8 cellular contexts compared by ENCODE assay signal in the genomic region with DNA sequence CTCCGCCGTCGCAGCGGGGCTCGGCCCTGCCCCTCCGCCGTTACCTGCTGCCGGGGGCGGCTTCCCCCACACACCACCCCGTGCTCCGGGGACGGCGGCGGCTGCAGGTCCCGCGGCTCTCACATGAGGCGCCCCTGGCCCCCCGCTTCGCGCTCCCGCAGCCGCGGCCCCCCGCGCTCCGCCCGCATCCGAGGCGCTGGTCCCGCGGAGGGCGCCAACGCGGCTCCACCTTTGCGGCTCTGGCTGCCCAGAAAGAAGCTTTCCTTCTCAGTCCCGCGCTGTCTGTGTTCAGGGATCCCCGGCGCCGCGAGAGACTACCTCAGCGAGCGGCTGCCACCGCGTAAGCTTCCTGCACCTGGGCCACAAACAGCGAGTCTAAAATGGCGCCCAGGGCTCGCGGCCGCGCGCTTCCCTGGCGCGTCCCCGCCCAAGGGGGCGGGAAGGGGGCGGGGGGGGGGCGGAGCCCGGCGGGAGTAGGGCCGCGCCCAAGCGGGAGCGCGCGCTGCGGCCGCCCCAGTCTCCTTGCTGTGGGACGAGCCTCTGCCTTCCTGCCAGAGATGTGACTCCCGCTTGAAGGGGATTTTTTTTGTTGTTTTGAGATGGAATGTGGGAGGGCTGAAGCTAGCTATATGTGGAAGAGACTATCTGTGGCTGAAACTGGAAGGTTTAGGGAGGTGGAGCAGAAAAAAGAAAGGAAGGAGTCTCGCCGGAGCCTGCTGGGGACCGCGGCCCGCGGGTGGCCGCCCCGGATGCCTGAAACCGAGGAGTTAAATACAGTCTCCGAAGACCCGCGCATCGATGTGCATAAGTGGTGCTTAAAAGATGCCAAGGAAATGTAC. TPM values are rescaled to one million over a fixed set of nuclear protein-coding genes. Genes with fewer than 3 reads are reported as not detected.
A peak's percentile ranks its signal among the peaks of the same experiment; 100 is the strongest.
DNase-seq lines count a peak whose midpoint lies in the region; ATAC-seq and TF ChIP-seq lines count a peak whose summit lies in the region.

A gene with protein sequence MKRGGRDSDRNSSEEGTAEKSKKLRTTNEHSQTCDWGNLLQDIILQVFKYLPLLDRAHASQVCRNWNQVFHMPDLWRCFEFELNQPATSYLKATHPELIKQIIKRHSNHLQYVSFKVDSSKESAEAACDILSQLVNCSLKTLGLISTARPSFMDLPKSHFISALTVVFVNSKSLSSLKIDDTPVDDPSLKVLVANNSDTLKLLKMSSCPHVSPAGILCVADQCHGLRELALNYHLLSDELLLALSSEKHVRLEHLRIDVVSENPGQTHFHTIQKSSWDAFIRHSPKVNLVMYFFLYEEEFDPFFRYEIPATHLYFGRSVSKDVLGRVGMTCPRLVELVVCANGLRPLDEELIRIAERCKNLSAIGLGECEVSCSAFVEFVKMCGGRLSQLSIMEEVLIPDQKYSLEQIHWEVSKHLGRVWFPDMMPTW (minus strand): TSS at position 377 of the 839 bp plus-strand sequence. CDS start 5,299 bp downstream, outside the sequence.

- no peaks in the 10 kb centered on the region; the same call in 1 of the 2 replicates for H3K36me3 ChIP-seq in HAP-1 (replicated peaks)
- H3K36me3 ChIP-seq in MG63: peaks cover 11% of the 10 kb centered on the region
- H3K36me3 ChIP-seq in SJSA1: peaks cover 15% of the 10 kb centered on the region
- peaks cover 3% of the 10 kb centered on the region for H3K36me3 ChIP-seq in neuron (ENCODE audit: insufficient read depth, low read length)

- H3K4me1 ChIP-seq in HAP-1 (peaks cover 30% of the 10 kb centered on the region), SJSA1 (replicated peaks) (peaks cover 24% of the 10 kb centered on the region), foreskin keratinocyte (peaks cover 14% of the 10 kb centered on the region), neuron (ENCODE audit: insufficient read depth, low read length) (peaks cover 34% of the 10 kb centered on the region)

- peak; percentile 82 for ATAC-seq in foreskin keratinocyte

- H2AFZ ChIP-seq in neuron (ENCODE audit: low read depth, low read length): peak within 1 kb of the TSS; percentile 80

- H3K27me3 ChIP-seq in HAP-1 (ENCODE audit: low read depth): no peaks in the 10 kb centered on the region
- H3K27me3 ChIP-seq in MG63: no peaks in the 10 kb centered on the region
- H3K27me3 ChIP-seq in SJSA1 (replicated peaks): no peaks in the 10 kb centered on the region
- no peaks in the 10 kb centered on the region for H3K27me3 ChIP-seq in foreskin keratinocyte
- no peaks in the 10 kb centered on the region for H3K27me3 ChIP-seq in neuron (ENCODE audit: insufficient read depth, low read length)

- H3K27ac ChIP-seq in SJSA1 (peak within 1 kb of the TSS; percentile 95), foreskin keratinocyte (peak within 1 kb of the TSS; percentile 98)

- DNase-seq in GDM1 (lab: John Stamatoyannopoulos, UW): peak; percentile 83
- DNase-seq in HAP-1 (ENCODE audit: low spot score in 2 of 2): peak; percentile 87 to 89
- DNase-seq in MG63: peak; percentile 87
- peak; percentile 86 for DNase-seq in SJSA1 (ENCODE audit: low read depth in 1 of 2, low spot score in 2 of 2)
- DNase-seq in activated naive CD4-positive, alpha-beta T cell (lab: John Stamatoyannopoulos, UW): peak; percentile 66 to 90 (median 76)
- peak; percentile 76 to 84 for DNase-seq in foreskin keratinocyte
- DNase-seq in stromal cell of bone marrow (ENCODE audit: low read depth): peak; percentile 78

- no peaks in the 10 kb centered on the region for H3K9me3 ChIP-seq in HAP-1
- H3K9me3 ChIP-seq in MG63: no peaks in the 10 kb centered on the region
- peaks cover 3% of the 10 kb centered on the region; the same call in 1 of the 2 replicates for H3K9me3 ChIP-seq in SJSA1 (replicated peaks)
- H3K9me3 ChIP-seq in neuron (ENCODE audit: low read length): no peaks in the 10 kb centered on the region

- TF ChIP-seq CTCF in foreskin keratinocyte (conservative IDR thresholded peaks at IDR 0.05): no peak

- in situ Hi-C loops in HAP-1 (cut with MboI; ENCODE audit: low sequenced_read_pairs): no loop called here

- H3K4me3 ChIP-seq in HAP-1 (peak within 1 kb of the TSS; percentile 60), MG63 (peak within 1 kb of the TSS; percentile 67), SJSA1 (peak within 1 kb of the TSS; percentile 100), neuron (ENCODE audit: low read length) (peak within 1 kb of the TSS; percentile 69)

RNA-seq across cellular contexts. Expression of the gene that starts here (rescaled TPM):
- 27.3 and 32.5 TPM in 2 replicates for total RNA-seq in MG63 (2014; rRNA removed; shearing (Covaris generic); ENCODE audit: low replicate concordance)
- 38.3 and 57.5 TPM in 2 replicates for total RNA-seq in SJSA1 (2014; rRNA removed; shearing (Covaris generic))
- 29.2 and 29.7 TPM in 2 replicates for total RNA-seq in foreskin keratinocyte
- polyA plus RNA-seq in foreskin keratinocyte: 7.9 and 9.6 TPM in 2 replicates

Comparison
In these comparisons a context has a peak if more than half of its experiments do, and no peak if none do; other contexts are left out.
1. Peak in every context shown above with its lines: DNase-seq, ATAC-seq, H3K4me3 ChIP-seq and H3K27ac ChIP-seq.